8 cellular contexts compared by ENCODE assay signal in genomic region chr22:38505595-38506117, GRCh38. TPM values are rescaled to one million over a fixed set of nuclear protein-coding genes. Genes with fewer than 3 reads are reported as not detected.
A peak's percentile ranks its signal among the peaks of the same experiment; 100 is the strongest.
DNase-seq lines count a peak whose midpoint lies in the region; ATAC-seq and TF ChIP-seq lines count a peak whose summit lies in the region.

No MANE protein-coding gene starts in this region.

- H3K4me2 ChIP-seq in skeletal muscle satellite cell (ENCODE audit: low read length), result peak overlapping the region; percentile 91

- H3K36me3 ChIP-seq in BJ (ENCODE audit: control insufficient read depth, insufficient read depth, low read length) (peaks cover 3% of the 10 kb centered on the region), body of pancreas (replicated peaks in 1 of 2; ENCODE audit: insufficient read depth in 1 of 2, low read depth in 2 of 2) (no peaks in the 10 kb centered on the region), iPS-15b (ENCODE audit: control insufficient read depth, insufficient read depth, low read length) (peaks cover 9% of the 10 kb centered on the region), skeletal muscle satellite cell (ENCODE audit: insufficient read depth, low read length) (peaks cover 43% of the 10 kb centered on the region)

- H3K27me3 ChIP-seq in BJ (ENCODE audit: control insufficient read depth, insufficient read depth, low read length) (no peaks in the 10 kb centered on the region), body of pancreas (no peaks in the 10 kb centered on the region), iPS-15b (ENCODE audit: control insufficient read depth, insufficient read depth, low read length) (no peaks in the 10 kb centered on the region), skeletal muscle satellite cell (ENCODE audit: control insufficient read depth, insufficient read depth, low read length) (no peaks in the 10 kb centered on the region)

- no peak for DNase-seq in BJ (ENCODE audit: low read depth)
- peak; percentile 42 for DNase-seq in T follicular helper cell (ENCODE audit: low read depth)
- peak; percentile 80 to 86 (median 83) for DNase-seq in body of pancreas
- DNase-seq in SKM-1 (lab: John Stamatoyannopoulos, UW; ENCODE audit: unreplicated experiment), result no peak

- H3K9me3 ChIP-seq in body of pancreas (no peaks in the 10 kb centered on the region), iPS-15b (ENCODE audit: control insufficient read depth, insufficient read depth, low read length) (no peaks in the 10 kb centered on the region), skeletal muscle satellite cell (replicated peaks; ENCODE audit: low read length) (no peaks in the 10 kb centered on the region)

- intact Hi-C loops in body of pancreas (cut with DNase I), result no loop called here

- peaks cover 49% of the 10 kb centered on the region for H3K4me1 ChIP-seq in body of pancreas
- H3K4me1 ChIP-seq in iPS-15b (ENCODE audit: control insufficient read depth, insufficient read depth, low read length), result peaks cover 3% of the 10 kb centered on the region
- peaks cover 22% of the 10 kb centered on the region for H3K4me1 ChIP-seq in skeletal muscle satellite cell (ENCODE audit: control insufficient read depth, insufficient read depth, low read length)

- H3K27ac ChIP-seq in body of pancreas, result peak overlapping the region; percentile 99 to 100 (median 100)

- H3K4me3 ChIP-seq in BJ (ENCODE audit: low read depth, low read length) (peak overlapping the region; percentile 91), body of pancreas (peak overlapping the region; percentile 71 to 78), iPS-15b (ENCODE audit: low read depth, low read length) (peak overlapping the region; percentile 96), skeletal muscle satellite cell (ENCODE audit: low read length) (peak overlapping the region; percentile 100)

- CTCF ChIA-PET in BJ (lab: Yijun Ruan, JAX), result no interaction called here

- WGBS in body of pancreas, 2 donors, result 0% methylated on average over 51 of the region's 63 CpGs; no CpG with 5 or more reads in 1 of the 2 donors

- peak overlapping the region; percentile 100 for H3K9ac ChIP-seq in iPS-15b (ENCODE audit: low read depth, low read length)
- peak overlapping the region; percentile 100 for H3K9ac ChIP-seq in skeletal muscle satellite cell (ENCODE audit: low read depth, low read length)

- no peak for TF ChIP-seq CTCF in BJ (IDR thresholded peaks at IDR 0.05; ENCODE audit: insufficient read depth, low read depth, low read length)
- no peak for TF ChIP-seq CTCF in body of pancreas (IDR thresholded peaks at IDR 0.05)

- ATAC-seq in GM18909 (IDR thresholded peaks at IDR 0.05; ENCODE audit: poor library complexity, unreplicated experiment), result peak; percentile 33
- peak; percentile 38 for ATAC-seq in HG03354 (IDR thresholded peaks at IDR 0.05; ENCODE audit: poor library complexity, severe bottlenecking, unreplicated experiment)
- peak; percentile 63 for ATAC-seq in body of pancreas

- POLR2A ChIA-PET in BJ (lab: Charles Lee), result no interaction called here

- peak; percentile 4 to 71 (median 65) for TF ChIP-seq POLR2A in body of pancreas (IDR thresholded peaks at IDR 0.05)

RNA-seq across cellular contexts. Expression of gene DDX17, which starts 0.5 kb away (rescaled TPM):
- polyA plus RNA-seq in BJ (2011; rRNA removed), result 318 and 360 TPM in 2 replicates
- polyA minus RNA-seq in BJ (2011; rRNA and poly(A)+ RNA removed), result 245 and 332 TPM in 2 replicates
- 100 to 1,000 TPM; 403 to 467 TPM for total RNA-seq in body of pancreas
- 213 and 252 TPM in 2 replicates for total RNA-seq in skeletal muscle satellite cell (2012; rRNA removed)

RNA-seq across cellular contexts. Expression of gene KDELR3, which starts 37.8 kb away (rescaled TPM):
- 150 and 222 TPM in 2 replicates for polyA plus RNA-seq in BJ (2011; rRNA removed)
- polyA minus RNA-seq in BJ (2011; rRNA and poly(A)+ RNA removed), result 63.3 and 103 TPM in 2 replicates
- 10 to 100 TPM in 1 of 2 donors, 1 to 10 TPM in 1; 5.6 to 16.3 TPM for total RNA-seq in body of pancreas
- total RNA-seq in skeletal muscle satellite cell (2012; rRNA removed), result 102 and 137 TPM in 2 replicates

RNA-seq across cellular contexts. Expression of gene KCNJ4, which starts 50.7 kb away (rescaled TPM):
- polyA plus RNA-seq in BJ (2011; rRNA removed), result not detected in 2 replicates
- not detected in 2 replicates for polyA minus RNA-seq in BJ (2011; rRNA and poly(A)+ RNA removed)
- not detected for total RNA-seq in body of pancreas
- total RNA-seq in skeletal muscle satellite cell (2012; rRNA removed), result not detected in 2 replicates

Comparison
In these comparisons a context has a peak if more than half of its experiments do, and no peak if none do; other contexts are left out.
1. DNase-seq: peak in T follicular helper cell (single experiment) and body of pancreas (4 of 4); none in BJ (single experiment) and SKM-1 (single experiment).
2. Peak in every context shown above with its lines, with median percentiles within 50 percentile points of each other: H3K4me3 ChIP-seq and ATAC-seq.